ENCODE assay signal across 24 cellular contexts in the genomic region with DNA sequence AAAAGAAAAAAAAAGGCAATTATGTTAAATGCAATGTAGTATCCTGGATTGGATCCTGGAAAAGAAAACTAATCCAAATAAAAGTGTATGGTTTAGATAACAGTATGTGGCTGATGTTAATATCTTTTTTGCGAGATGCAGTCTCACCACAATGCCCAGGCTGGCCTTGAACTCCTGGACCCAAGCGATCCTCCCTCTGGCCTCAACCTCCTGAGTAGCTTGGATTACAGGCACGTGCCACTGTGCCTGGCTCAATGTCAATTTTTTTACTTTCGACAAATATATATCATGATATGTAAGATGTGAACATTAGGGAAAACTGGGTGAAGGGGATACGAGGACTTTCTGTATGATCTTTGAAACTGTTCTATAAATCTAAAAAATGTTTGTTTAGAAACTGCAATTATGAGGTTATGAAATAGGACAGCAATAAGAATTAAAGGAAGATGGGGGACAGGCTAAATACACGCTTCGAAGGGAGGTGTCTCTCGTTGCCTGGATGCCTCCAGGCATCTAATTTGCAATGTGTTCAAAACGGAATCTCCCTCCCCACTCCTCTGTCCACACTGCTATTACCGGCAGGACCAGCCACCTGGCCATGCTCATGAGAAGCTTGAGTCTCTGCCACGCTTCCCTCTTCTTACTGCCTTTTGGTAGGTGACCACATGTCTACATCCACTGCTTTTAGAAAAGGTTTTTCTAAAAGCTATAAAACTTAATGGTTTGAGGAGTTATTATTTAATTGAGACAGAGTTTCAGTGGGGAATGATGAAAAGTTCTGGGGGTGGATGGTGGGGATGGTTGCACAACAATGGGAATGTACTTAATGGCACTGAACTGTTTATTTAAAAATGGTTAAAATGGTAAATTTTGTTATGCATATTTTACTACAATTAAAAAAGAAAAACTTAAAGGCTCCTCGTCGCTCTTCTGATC. TPM values are rescaled to one million over a fixed set of nuclear protein-coding genes. Genes with fewer than 3 reads are reported as not detected.
"Had no signal": no experiment of that assay in that cellular context is flagged by ENCODE, and none has a peak within 500 bp of the region (broad histone marks: within the 10 kb centered on the region; RNA-seq: fewer than 3 reads in every experiment).

No MANE protein-coding gene starts in this region.

- ATAC-seq: activated naive CD4-positive, alpha-beta T cell treated with anti-CD3 and anti-CD28 coated beads, Interleukin-2, amount 50 U/mL, for 72 hours; activated T-cell treated with anti-CD3 and anti-CD28 coated beads, Interleukin-2, amount 50 U/mL, for 4 hours; naive thymus-derived CD4-positive, alpha-beta T cell; sciatic nerve; stimulated activated naive B cell treated with anti-CD40 and anti-IgM and Interleukin-4, amounts not matched to agents 10 μg/mL and 1 μg/mL and 100 μg/mL, for 72 hours had no signal

- H3K36me3 Mint-ChIP-seq: activated CD4-positive, alpha-beta memory T cell treated with anti-CD3 and anti-CD28 coated beads for 36 hours; activated naive CD4-positive, alpha-beta T cell treated with anti-CD3 and anti-CD28 coated beads, Interleukin-2, amount 50 U/mL, for 72 hours had no signal

- H3K4me1 ChIP-seq: prostate gland had no signal

- H3K27ac Mint-ChIP-seq: activated CD4-positive, alpha-beta memory T cell treated with anti-CD3 and anti-CD28 coated beads for 36 hours; activated naive CD4-positive, alpha-beta T cell treated with anti-CD3 and anti-CD28 coated beads, Interleukin-2, amount 50 U/mL, for 72 hours; immature natural killer cell; stimulated activated naive B cell treated with anti-CD40 and anti-IgM and Interleukin-4, amounts not matched to agents 10 μg/mL and 1 μg/mL and 100 μg/mL, for 72 hours had no signal

- H3K9me3 ChIP-seq: neutrophil, prostate gland, spleen, transverse colon had no signal

- H3K4me3 ChIP-seq: prostate gland, spleen, transverse colon had no signal

- H3K9me3 Mint-ChIP-seq: activated CD4-positive, alpha-beta memory T cell treated with anti-CD3 and anti-CD28 coated beads for 36 hours; activated naive CD4-positive, alpha-beta T cell treated with anti-CD3 and anti-CD28 coated beads, Interleukin-2, amount 50 U/mL, for 72 hours; activated T-cell treated with anti-CD3 and anti-CD28 coated beads, Interleukin-2, amount 50 U/mL, for 4 hours; immature natural killer cell; naive thymus-derived CD4-positive, alpha-beta T cell; stimulated activated naive B cell treated with anti-CD40 and anti-IgM and Interleukin-4, amounts not matched to agents 10 μg/mL and 1 μg/mL and 100 μg/mL, for 72 hours had no signal

- H3K36me3 ChIP-seq: neutrophil, prostate gland, transverse colon had no signal

- H3K4me3 Mint-ChIP-seq: activated CD4-positive, alpha-beta memory T cell treated with anti-CD3 and anti-CD28 coated beads for 36 hours; activated T-cell treated with anti-CD3 and anti-CD28 coated beads, Interleukin-2, amount 50 U/mL, for 4 hours; brain; immature natural killer cell; naive thymus-derived CD4-positive, alpha-beta T cell; stimulated activated naive B cell treated with anti-CD40 and anti-IgM and Interleukin-4, amounts not matched to agents 10 μg/mL and 1 μg/mL and 100 μg/mL, for 72 hours had no signal

- H3K27me3 Mint-ChIP-seq: activated CD4-positive, alpha-beta memory T cell treated with anti-CD3 and anti-CD28 coated beads for 36 hours; brain; naive thymus-derived CD4-positive, alpha-beta T cell; stimulated activated naive B cell treated with anti-CD40 and anti-IgM and Interleukin-4, amounts not matched to agents 10 μg/mL and 1 μg/mL and 100 μg/mL, for 72 hours had no signal

- DNase-seq: activated CD4-positive, alpha-beta memory T cell treated with anti-CD3 and anti-CD28 coated beads for 36 hours; activated CD4-positive, alpha-beta T cell treated with anti-CD3 and anti-CD28 coated beads for 1 hour; activated effector memory CD4-positive, alpha-beta T cell treated with anti-CD3 and anti-CD28 coated beads, Interleukin-2, amount 50 U/mL, for 16 hours; activated T-cell treated with anti-CD3 and anti-CD28 coated beads, Interleukin-2, amount 50 U/mL, for 4 hours; amygdala; glutamatergic neuron; immature natural killer cell; naive thymus-derived CD4-positive, alpha-beta T cell; spleen; stimulated activated CD4-positive, alpha-beta T cell treated with anti-CD3 and anti-CD28 coated beads, Interleukin-1b, Interleukin-23, amount 100 ng/mL, for 48 hours; stimulated activated naive B cell treated with anti-CD40 and anti-IgM and Interleukin-4, amounts not matched to agents 10 μg/mL and 1 μg/mL and 100 μg/mL, for 72 hours; T-helper 9 cell; transverse colon had no signal

- H3K27ac ChIP-seq: neutrophil, prostate gland, spleen, transverse colon had no signal

- H3K27me3 ChIP-seq: neutrophil, spleen, transverse colon had no signal

RNA-seq across cellular contexts. Expression of a gene that starts 29.7 kb away (rescaled TPM):
- total RNA-seq: activated CD4-positive, alpha-beta memory T cell treated with anti-CD3 and anti-CD28 coated beads for 36 hours; activated naive CD4-positive, alpha-beta T cell treated with anti-CD3 and anti-CD28 coated beads, Interleukin-2, amount 50 U/mL, for 72 hours; activated T-cell treated with anti-CD3 and anti-CD28 coated beads, Interleukin-2, amount 50 U/mL, for 4 hours; chondrocyte; dermis microvascular lymphatic vessel endothelial cell; esophagus mucosa; lung microvascular endothelial cell; mononuclear cell; naive thymus-derived CD4-positive, alpha-beta T cell; prostate gland; sciatic nerve; spleen; subcutaneous adipose tissue; transverse colon had no signal
- polyA plus RNA-seq: naive thymus-derived CD4-positive, alpha-beta T cell had no signal
